Comparison of ENCODE assay signal across 1 cellular context in the genomic region with DNA sequence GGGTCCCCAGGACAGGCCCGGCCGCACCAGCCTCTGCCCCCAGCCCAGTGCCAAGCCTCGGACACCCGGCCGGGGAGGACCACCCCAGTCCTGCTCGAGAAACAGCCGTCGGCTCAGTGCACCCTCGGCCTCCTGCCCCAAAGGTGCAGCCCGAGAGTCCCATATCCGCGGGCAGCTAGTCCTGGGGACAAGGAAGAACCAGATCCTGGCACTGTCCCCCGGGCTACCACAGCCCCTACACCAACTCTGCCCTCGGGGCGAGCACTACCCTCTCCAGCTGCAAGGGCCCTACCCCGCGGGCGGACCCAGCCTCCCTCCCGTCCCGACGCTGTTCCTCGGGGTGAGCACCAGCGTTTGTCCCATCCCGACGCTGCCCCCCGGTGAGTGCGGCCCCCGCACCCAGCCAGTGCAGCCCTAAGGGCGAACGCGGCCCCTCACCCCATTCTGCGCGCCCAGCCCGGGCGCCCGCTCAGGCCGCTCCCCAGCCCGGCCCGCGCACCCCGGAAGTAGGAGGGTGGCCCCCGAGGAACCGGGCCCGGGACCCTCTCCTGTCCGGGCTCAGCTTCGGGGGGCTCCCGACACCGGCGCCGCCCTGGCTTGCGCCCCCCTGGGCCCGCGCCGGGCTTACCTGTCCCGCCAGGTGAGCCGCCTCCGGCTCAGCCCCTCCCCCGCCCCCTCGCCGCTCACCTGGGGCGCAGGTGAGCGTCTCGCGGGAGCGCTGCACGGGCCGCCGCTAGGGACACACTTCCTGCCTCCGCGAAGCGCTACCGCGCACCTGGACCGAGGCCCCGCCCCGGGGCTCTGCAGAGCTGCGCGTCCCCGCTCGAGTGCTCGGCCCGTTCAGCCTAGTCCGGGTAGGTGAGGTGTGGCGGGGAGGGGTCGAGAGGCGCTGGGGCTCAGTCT.
A peak's percentile ranks its signal among the peaks of the same experiment; 100 is the strongest.
TF ChIP-seq lines count a peak whose summit lies in the region.

A gene with protein sequence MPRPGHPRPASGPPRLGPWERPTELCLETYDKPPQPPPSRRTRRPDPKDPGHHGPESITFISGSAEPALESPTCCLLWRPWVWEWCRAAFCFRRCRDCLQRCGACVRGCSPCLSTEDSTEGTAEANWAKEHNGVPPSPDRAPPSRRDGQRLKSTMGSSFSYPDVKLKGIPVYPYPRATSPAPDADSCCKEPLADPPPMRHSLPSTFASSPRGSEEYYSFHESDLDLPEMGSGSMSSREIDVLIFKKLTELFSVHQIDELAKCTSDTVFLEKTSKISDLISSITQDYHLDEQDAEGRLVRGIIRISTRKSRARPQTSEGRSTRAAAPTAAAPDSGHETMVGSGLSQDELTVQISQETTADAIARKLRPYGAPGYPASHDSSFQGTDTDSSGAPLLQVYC (minus strand): TSS at position 747 of the 903 bp plus-strand sequence. CDS start 8,088 bp downstream, outside the sequence.

TF ChIP-seq in HEK293, 187 proteins besides CTCF, POLR2A, EP300 and RAD21 (continued from another document and continues in another):
- TF ChIP-seq, protein P1, sequence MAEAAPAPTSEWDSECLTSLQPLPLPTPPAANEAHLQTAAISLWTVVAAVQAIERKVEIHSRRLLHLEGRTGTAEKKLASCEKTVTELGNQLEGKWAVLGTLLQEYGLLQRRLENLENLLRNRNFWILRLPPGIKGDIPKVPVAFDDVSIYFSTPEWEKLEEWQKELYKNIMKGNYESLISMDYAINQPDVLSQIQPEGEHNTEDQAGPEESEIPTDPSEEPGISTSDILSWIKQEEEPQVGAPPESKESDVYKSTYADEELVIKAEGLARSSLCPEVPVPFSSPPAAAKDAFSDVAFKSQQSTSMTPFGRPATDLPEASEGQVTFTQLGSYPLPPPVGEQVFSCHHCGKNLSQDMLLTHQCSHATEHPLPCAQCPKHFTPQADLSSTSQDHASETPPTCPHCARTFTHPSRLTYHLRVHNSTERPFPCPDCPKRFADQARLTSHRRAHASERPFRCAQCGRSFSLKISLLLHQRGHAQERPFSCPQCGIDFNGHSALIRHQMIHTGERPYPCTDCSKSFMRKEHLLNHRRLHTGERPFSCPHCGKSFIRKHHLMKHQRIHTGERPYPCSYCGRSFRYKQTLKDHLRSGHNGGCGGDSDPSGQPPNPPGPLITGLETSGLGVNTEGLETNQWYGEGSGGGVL (tag by site-specific recombination; IDR thresholded peaks at IDR 0.05) = peak; percentile 18; the same call in 1 of the 2 replicates
- TF ChIP-seq ZNF571 (tag by site-specific recombination; IDR thresholded peaks at IDR 0.05) = no peak
- TF ChIP-seq, protein P2, sequence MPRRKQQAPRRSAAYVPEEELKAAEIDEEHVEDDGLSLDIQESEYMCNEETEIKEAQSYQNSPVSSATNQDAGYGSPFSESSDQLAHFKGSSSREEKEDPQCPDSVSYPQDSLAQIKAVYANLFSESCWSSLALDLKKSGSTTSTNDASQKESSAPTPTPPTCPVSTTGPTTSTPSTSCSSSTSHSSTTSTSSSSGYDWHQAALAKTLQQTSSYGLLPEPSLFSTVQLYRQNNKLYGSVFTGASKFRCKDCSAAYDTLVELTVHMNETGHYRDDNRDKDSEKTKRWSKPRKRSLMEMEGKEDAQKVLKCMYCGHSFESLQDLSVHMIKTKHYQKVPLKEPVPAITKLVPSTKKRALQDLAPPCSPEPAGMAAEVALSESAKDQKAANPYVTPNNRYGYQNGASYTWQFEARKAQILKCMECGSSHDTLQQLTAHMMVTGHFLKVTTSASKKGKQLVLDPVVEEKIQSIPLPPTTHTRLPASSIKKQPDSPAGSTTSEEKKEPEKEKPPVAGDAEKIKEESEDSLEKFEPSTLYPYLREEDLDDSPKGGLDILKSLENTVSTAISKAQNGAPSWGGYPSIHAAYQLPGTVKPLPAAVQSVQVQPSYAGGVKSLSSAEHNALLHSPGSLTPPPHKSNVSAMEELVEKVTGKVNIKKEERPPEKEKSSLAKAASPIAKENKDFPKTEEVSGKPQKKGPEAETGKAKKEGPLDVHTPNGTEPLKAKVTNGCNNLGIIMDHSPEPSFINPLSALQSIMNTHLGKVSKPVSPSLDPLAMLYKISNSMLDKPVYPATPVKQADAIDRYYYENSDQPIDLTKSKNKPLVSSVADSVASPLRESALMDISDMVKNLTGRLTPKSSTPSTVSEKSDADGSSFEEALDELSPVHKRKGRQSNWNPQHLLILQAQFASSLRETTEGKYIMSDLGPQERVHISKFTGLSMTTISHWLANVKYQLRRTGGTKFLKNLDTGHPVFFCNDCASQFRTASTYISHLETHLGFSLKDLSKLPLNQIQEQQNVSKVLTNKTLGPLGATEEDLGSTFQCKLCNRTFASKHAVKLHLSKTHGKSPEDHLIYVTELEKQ (tag by site-specific recombination; IDR thresholded peaks at IDR 0.05; ENCODE audit: borderline replicate concordance) = no peak; the same call in 1 of the 2 replicates
- TF ChIP-seq ZNF239 (tag by site-specific recombination; IDR thresholded peaks at IDR 0.05) = no peak
- TF ChIP-seq, protein P3, sequence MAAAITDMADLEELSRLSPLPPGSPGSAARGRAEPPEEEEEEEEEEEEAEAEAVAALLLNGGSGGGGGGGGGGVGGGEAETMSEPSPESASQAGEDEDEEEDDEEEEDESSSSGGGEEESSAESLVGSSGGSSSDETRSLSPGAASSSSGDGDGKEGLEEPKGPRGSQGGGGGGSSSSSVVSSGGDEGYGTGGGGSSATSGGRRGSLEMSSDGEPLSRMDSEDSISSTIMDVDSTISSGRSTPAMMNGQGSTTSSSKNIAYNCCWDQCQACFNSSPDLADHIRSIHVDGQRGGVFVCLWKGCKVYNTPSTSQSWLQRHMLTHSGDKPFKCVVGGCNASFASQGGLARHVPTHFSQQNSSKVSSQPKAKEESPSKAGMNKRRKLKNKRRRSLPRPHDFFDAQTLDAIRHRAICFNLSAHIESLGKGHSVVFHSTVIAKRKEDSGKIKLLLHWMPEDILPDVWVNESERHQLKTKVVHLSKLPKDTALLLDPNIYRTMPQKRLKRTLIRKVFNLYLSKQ (tag by site-specific recombination; IDR thresholded peaks at IDR 0.05; ENCODE audit: borderline replicate concordance) = no peak
- peak; percentile 47; the same call in 1 of the 2 replicates for TF ChIP-seq ZNF777 (tag by site-specific recombination; IDR thresholded peaks at IDR 0.05; ENCODE audit: borderline replicate concordance)
- no peak for TF ChIP-seq ZNF146 (tag by site-specific recombination; IDR thresholded peaks at IDR 0.05)
- TF ChIP-seq KLF9 (tag by site-specific recombination; IDR thresholded peaks at IDR 0.05; ENCODE audit: low read depth) = no peak
- TF ChIP-seq TRIM28 (IDR thresholded peaks at IDR 0.05; ENCODE audit: borderline replicate concordance, low read length) = no peak
- TF ChIP-seq, protein P4, sequence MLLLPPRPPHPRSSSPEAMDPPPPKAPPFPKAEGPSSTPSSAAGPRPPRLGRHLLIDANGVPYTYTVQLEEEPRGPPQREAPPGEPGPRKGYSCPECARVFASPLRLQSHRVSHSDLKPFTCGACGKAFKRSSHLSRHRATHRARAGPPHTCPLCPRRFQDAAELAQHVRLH (tag by site-specific recombination; IDR thresholded peaks at IDR 0.05) = no peak
- TF ChIP-seq ZNF266 (tag by site-specific recombination; IDR thresholded peaks at IDR 0.05; ENCODE audit: low read depth) = no peak
- TF ChIP-seq, protein P5, sequence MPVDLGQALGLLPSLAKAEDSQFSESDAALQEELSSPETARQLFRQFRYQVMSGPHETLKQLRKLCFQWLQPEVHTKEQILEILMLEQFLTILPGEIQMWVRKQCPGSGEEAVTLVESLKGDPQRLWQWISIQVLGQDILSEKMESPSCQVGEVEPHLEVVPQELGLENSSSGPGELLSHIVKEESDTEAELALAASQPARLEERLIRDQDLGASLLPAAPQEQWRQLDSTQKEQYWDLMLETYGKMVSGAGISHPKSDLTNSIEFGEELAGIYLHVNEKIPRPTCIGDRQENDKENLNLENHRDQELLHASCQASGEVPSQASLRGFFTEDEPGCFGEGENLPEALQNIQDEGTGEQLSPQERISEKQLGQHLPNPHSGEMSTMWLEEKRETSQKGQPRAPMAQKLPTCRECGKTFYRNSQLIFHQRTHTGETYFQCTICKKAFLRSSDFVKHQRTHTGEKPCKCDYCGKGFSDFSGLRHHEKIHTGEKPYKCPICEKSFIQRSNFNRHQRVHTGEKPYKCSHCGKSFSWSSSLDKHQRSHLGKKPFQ (tag by site-specific recombination; IDR thresholded peaks at IDR 0.05) = no peak
- no peak for TF ChIP-seq ZSCAN16 (tag by site-specific recombination; IDR thresholded peaks at IDR 0.05)
- TF ChIP-seq ZNF837 (tag by site-specific recombination; IDR thresholded peaks at IDR 0.05) = no peak
- no peak for TF ChIP-seq ZNF792 (tag by site-specific recombination; IDR thresholded peaks at IDR 0.05)
- TF ChIP-seq ZNF596 (tag by site-specific recombination; IDR thresholded peaks at IDR 0.05) = no peak
- no peak for TF ChIP-seq RBAK (tag by site-specific recombination; IDR thresholded peaks at IDR 0.05)
- TF ChIP-seq ZNF221 (tag by site-specific recombination; IDR thresholded peaks at IDR 0.05; ENCODE audit: borderline replicate concordance) = no peak
- TF ChIP-seq, protein P6, sequence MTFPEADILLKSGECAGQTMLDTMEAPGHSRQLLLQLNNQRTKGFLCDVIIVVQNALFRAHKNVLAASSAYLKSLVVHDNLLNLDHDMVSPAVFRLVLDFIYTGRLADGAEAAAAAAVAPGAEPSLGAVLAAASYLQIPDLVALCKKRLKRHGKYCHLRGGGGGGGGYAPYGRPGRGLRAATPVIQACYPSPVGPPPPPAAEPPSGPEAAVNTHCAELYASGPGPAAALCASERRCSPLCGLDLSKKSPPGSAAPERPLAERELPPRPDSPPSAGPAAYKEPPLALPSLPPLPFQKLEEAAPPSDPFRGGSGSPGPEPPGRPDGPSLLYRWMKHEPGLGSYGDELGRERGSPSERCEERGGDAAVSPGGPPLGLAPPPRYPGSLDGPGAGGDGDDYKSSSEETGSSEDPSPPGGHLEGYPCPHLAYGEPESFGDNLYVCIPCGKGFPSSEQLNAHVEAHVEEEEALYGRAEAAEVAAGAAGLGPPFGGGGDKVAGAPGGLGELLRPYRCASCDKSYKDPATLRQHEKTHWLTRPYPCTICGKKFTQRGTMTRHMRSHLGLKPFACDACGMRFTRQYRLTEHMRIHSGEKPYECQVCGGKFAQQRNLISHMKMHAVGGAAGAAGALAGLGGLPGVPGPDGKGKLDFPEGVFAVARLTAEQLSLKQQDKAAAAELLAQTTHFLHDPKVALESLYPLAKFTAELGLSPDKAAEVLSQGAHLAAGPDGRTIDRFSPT (tag by site-specific recombination; IDR thresholded peaks at IDR 0.05) = peak; percentile 69
- TF ChIP-seq ZNF302 (tag by site-specific recombination; IDR thresholded peaks at IDR 0.05; ENCODE audit: low read depth) = no peak
- TF ChIP-seq ZBTB48 (tag by site-specific recombination; IDR thresholded peaks at IDR 0.05) = peak; percentile 49; the same call in 1 of the 2 replicates
- no peak for TF ChIP-seq ZNF76 (tag by site-specific recombination; IDR thresholded peaks at IDR 0.05; ENCODE audit: borderline replicate concordance, low read depth)
- TF ChIP-seq, protein P7, sequence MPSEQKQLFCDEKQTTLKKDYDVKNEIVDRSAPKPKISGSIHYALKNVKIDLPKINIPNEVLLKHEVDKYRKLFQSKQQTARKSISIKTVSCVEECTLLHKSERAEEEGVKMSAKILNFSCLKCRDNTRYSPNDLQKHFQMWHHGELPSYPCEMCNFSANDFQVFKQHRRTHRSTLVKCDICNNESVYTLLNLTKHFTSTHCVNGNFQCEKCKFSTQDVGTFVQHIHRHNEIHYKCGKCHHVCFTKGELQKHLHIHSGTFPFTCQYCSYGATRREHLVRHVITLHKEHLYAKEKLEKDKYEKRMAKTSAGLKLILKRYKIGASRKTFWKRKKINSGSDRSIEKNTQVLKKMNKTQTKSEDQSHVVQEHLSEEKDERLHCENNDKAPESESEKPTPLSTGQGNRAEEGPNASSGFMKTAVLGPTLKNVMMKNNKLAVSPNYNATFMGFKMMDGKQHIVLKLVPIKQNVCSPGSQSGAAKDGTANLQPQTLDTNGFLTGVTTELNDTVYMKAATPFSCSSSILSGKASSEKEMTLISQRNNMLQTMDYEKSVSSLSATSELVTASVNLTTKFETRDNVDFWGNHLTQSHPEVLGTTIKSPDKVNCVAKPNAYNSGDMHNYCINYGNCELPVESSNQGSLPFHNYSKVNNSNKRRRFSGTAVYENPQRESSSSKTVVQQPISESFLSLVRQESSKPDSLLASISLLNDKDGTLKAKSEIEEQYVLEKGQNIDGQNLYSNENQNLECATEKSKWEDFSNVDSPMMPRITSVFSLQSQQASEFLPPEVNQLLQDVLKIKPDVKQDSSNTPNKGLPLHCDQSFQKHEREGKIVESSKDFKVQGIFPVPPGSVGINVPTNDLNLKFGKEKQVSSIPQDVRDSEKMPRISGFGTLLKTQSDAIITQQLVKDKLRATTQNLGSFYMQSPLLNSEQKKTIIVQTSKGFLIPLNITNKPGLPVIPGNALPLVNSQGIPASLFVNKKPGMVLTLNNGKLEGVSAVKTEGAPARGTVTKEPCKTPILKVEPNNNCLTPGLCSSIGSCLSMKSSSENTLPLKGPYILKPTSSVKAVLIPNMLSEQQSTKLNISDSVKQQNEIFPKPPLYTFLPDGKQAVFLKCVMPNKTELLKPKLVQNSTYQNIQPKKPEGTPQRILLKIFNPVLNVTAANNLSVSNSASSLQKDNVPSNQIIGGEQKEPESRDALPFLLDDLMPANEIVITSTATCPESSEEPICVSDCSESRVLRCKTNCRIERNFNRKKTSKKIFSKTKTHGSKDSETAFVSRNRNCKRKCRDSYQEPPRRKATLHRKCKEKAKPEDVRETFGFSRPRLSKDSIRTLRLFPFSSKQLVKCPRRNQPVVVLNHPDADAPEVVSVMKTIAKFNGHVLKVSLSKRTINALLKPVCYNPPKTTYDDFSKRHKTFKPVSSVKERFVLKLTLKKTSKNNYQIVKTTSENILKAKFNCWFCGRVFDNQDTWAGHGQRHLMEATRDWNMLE (tag by site-specific recombination; conservative IDR thresholded peaks at IDR 0.05; ENCODE audit: low read depth) = no peak
- TF ChIP-seq KLF8 (tag by site-specific recombination; IDR thresholded peaks at IDR 0.05) = no peak; the same call in 1 of the 2 replicates
- peak; percentile 17; the same call in 1 of the 2 replicates for TF ChIP-seq GLIS1 (tag by site-specific recombination; IDR thresholded peaks at IDR 0.05)
- no peak for TF ChIP-seq ZNF155 (tag by site-specific recombination; IDR thresholded peaks at IDR 0.05)
- TF ChIP-seq, protein P8, sequence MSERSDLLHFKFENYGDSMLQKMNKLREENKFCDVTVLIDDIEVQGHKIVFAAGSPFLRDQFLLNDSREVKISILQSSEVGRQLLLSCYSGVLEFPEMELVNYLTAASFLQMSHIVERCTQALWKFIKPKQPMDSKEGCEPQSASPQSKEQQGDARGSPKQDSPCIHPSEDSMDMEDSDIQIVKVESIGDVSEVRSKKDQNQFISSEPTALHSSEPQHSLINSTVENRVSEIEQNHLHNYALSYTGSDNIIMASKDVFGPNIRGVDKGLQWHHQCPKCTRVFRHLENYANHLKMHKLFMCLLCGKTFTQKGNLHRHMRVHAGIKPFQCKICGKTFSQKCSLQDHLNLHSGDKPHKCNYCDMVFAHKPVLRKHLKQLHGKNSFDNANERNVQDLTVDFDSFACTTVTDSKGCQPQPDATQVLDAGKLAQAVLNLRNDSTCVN (tag by site-specific recombination; optimal IDR thresholded peaks at IDR 0.05) = peak; percentile 53
- no peak for TF ChIP-seq ZNF211 (tag by site-specific recombination; IDR thresholded peaks at IDR 0.05; ENCODE audit: low read depth)
- TF ChIP-seq SALL2 (tag by site-specific recombination; IDR thresholded peaks at IDR 0.05; ENCODE audit: borderline replicate concordance) = no peak
- TF ChIP-seq ZNF354C (tag by site-specific recombination; IDR thresholded peaks at IDR 0.05; ENCODE audit: borderline replicate concordance, low read depth) = no peak
- no peak for TF ChIP-seq ZNF426 (tag by site-specific recombination; IDR thresholded peaks at IDR 0.05)
- no peak for TF ChIP-seq ZBTB7A (tag by site-specific recombination; IDR thresholded peaks at IDR 0.05; ENCODE audit: low read depth)
- TF ChIP-seq SP2 (tag by site-specific recombination; IDR thresholded peaks at IDR 0.05) = no peak
